ENCODE assay signal across 8 cellular contexts in genomic region chr6:144585217-144585814, GRCh38.
DNase-seq lines count a peak whose midpoint lies in the region; ATAC-seq, FAIRE-seq and TF ChIP-seq lines count a peak whose summit lies in the region.

No MANE protein-coding gene starts in this region.

- intact Hi-C loops in esophagus muscularis mucosa (cut with DNase I) = loop anchor here (10.0 kb wide), 2 partner anchors 349 to 439 kb away; no protein-coding TSS in a partner anchor
- intact Hi-C loops in pancreas (cut with DNase I) = loop anchor here in 1 of 3 donors (10.0 kb wide), 2 partner anchors 349 to 449 kb away; no protein-coding TSS in a partner anchor

- H3K9me3 ChIP-seq in DOHH2 (ENCODE audit: control insufficient read depth, insufficient read depth, low read length) (no peaks in the 10 kb centered on the region), esophagus muscularis mucosa (no peaks in the 10 kb centered on the region), pancreas (no peaks in the 10 kb centered on the region)

- TF ChIP-seq EP300 in esophagus muscularis mucosa (IDR thresholded peaks at IDR 0.05) = no peak

- H3K36me3 ChIP-seq in DOHH2 (ENCODE audit: control insufficient read depth, low read length) = no peaks in the 10 kb centered on the region
- H3K36me3 ChIP-seq in esophagus muscularis mucosa = no peaks in the 10 kb centered on the region
- H3K36me3 ChIP-seq in pancreas = no peaks in the 10 kb centered on the region

- H3K27ac Mint-ChIP-seq in activated naive CD4-positive, alpha-beta T cell treated with anti-CD3 and anti-CD28 coated beads, Interleukin-2, amount 50 U/mL, for 72 hours = no peak overlapping the region
- no peak overlapping the region for H3K27ac Mint-ChIP-seq in activated T-cell treated with anti-CD3 and anti-CD28 coated beads, Interleukin-2, amount 50 U/mL, for 24 hours

- no peaks in the 10 kb centered on the region for H3K27me3 Mint-ChIP-seq in activated T-cell treated with anti-CD3 and anti-CD28 coated beads, Interleukin-2, amount 50 U/mL, for 24 hours

- no peak for TF ChIP-seq POLR2A in esophagus muscularis mucosa (IDR thresholded peaks at IDR 0.05; ENCODE audit: low read depth)

- H3K9me3 Mint-ChIP-seq in activated naive CD4-positive, alpha-beta T cell treated with anti-CD3 and anti-CD28 coated beads, Interleukin-2, amount 50 U/mL, for 72 hours = no peaks in the 10 kb centered on the region
- no peaks in the 10 kb centered on the region for H3K9me3 Mint-ChIP-seq in activated T-cell treated with anti-CD3 and anti-CD28 coated beads, Interleukin-2, amount 50 U/mL, for 24 hours

- ATAC-seq in pancreas = peak; percentile 63 to 80 (median 76)
- ATAC-seq in activated naive CD4-positive, alpha-beta T cell treated with anti-CD3 and anti-CD28 coated beads, Interleukin-2, amount 50 U/mL, for 72 hours = no peak

- H3K27ac ChIP-seq in DOHH2 (ENCODE audit: low read depth, low read length) (no peak overlapping the region), esophagus muscularis mucosa (replicated peaks in 1 of 4) (peak overlapping the region in 1 of 4 donors; percentile 12), pancreas (no peak overlapping the region)

- TF ChIP-seq CTCF in DOHH2 (IDR thresholded peaks at IDR 0.05; ENCODE audit: low read depth, low read length, poor library complexity, severe bottlenecking) (peak; percentile 70), esophagus muscularis mucosa (IDR thresholded peaks at IDR 0.05) (peak; percentile 67 to 74 (median 73)), pancreas (IDR thresholded peaks at IDR 0.05) (peak in 3 of 4 donors; percentile 33 to 48 (median 47))

- no peaks in the 10 kb centered on the region for H3K79me2 ChIP-seq in DOHH2 (ENCODE audit: control insufficient read depth, low read length)

- peaks cover 49% of the 10 kb centered on the region for H3K4me1 Mint-ChIP-seq in activated T-cell treated with anti-CD3 and anti-CD28 coated beads, Interleukin-2, amount 50 U/mL, for 24 hours (ENCODE audit: low read depth)

- H3K4me1 ChIP-seq in DOHH2 (ENCODE audit: control insufficient read depth, low read length) (peaks cover 16% of the 10 kb centered on the region), esophagus muscularis mucosa (peaks cover 24 to 49% (median 31%) of the 10 kb centered on the region in 4 donors), pancreas (peaks cover 3 to 21% (median 10%) of the 10 kb centered on the region in 3 donors)

- H4K20me1 ChIP-seq in DOHH2 (ENCODE audit: control insufficient read depth, insufficient read depth, low read depth, low read length) = peaks cover 8% of the 10 kb centered on the region; the same call in 1 of the 2 replicates

- H3F3A ChIP-seq in DOHH2 (ENCODE audit: control insufficient read depth, insufficient read depth) = peaks cover 2% of the 10 kb centered on the region; the same call in 1 of the 2 replicates

- H3K4me2 ChIP-seq in DOHH2 (ENCODE audit: low read length) = no peak overlapping the region

- DNase-seq in Kasumi-1 (lab: John Stamatoyannopoulos, UW) (peak; percentile 72 to 73), RPMI8226 (peak; percentile 14), esophagus muscularis mucosa (ENCODE audit: extremely low spot score) (no peak), pancreas (no peak)
- DNase-seq in activated naive CD4-positive, alpha-beta T cell treated with anti-CD3 and anti-CD28 coated beads, Interleukin-2, amount 50 U/mL, for 72 hours (ENCODE audit: low spot score in 2 of 2) = no peak
- DNase-seq in activated T-cell treated with anti-CD3 and anti-CD28 coated beads, Interleukin-2, amount 50 U/mL, for 24 hours = no peak
- DNase-seq in stimulated activated CD4-positive, alpha-beta T cell treated with anti-CD3 and anti-CD28 coated beads, Interleukin-15, amount 100 ng/mL, for 24 hours = no peak

- FAIRE-seq in pancreas (lab: Jason Lieb, UNC) = peak; percentile 89

- peaks cover 43% of the 10 kb centered on the region for H3K27me3 ChIP-seq in DOHH2 (ENCODE audit: control insufficient read depth, low read length)
- H3K27me3 ChIP-seq in esophagus muscularis mucosa = no peaks in the 10 kb centered on the region
- H3K27me3 ChIP-seq in pancreas = no peaks in the 10 kb centered on the region

- WGBS in esophagus muscularis mucosa = 29% methylated on average over 3 of the region's 3 CpGs
- WGBS in pancreas, 2 donors = 16 to 17% methylated on average over 3 of the region's 3 CpGs

- H3K9me2 ChIP-seq in DOHH2 (replicated peaks; ENCODE audit: control insufficient read depth, low read length) = no peaks in the 10 kb centered on the region

- H3K4me3 ChIP-seq in DOHH2 (ENCODE audit: low read length) = no peak overlapping the region
- peak overlapping the region in 2 of 4 donors; percentile 47 to 48 for H3K4me3 ChIP-seq in esophagus muscularis mucosa
- H3K4me3 ChIP-seq in pancreas = no peak overlapping the region

- peaks cover 0 to 7% of the 10 kb centered on the region in 2 donors for H3K36me3 Mint-ChIP-seq in activated naive CD4-positive, alpha-beta T cell treated with anti-CD3 and anti-CD28 coated beads, Interleukin-2, amount 50 U/mL, for 72 hours
- peaks cover 8% of the 10 kb centered on the region for H3K36me3 Mint-ChIP-seq in activated T-cell treated with anti-CD3 and anti-CD28 coated beads, Interleukin-2, amount 50 U/mL, for 24 hours (ENCODE audit: low read depth)

- H3K4me3 Mint-ChIP-seq in activated T-cell treated with anti-CD3 and anti-CD28 coated beads, Interleukin-2, amount 50 U/mL, for 24 hours = no peak overlapping the region

Comparison
In these comparisons a context has a peak if more than half of its experiments do, and no peak if none do; other contexts are left out.
1. DNase-seq: peak in Kasumi-1 (2 of 2) and RPMI8226 (single experiment); none in esophagus muscularis mucosa (single experiment), pancreas (0 of 6), activated naive CD4-positive, alpha-beta T cell treated with anti-CD3 and anti-CD28 coated beads, Interleukin-2, amount 50 U/mL, for 72 hours (0 of 2), activated T-cell treated with anti-CD3 and anti-CD28 coated beads, Interleukin-2, amount 50 U/mL, for 24 hours (single experiment) and stimulated activated CD4-positive, alpha-beta T cell treated with anti-CD3 and anti-CD28 coated beads, Interleukin-15, amount 100 ng/mL, for 24 hours (single experiment).
2. ATAC-seq: peak in pancreas (4 of 4); none in activated naive CD4-positive, alpha-beta T cell treated with anti-CD3 and anti-CD28 coated beads, Interleukin-2, amount 50 U/mL, for 72 hours (0 of 2).
3. Peak in every context shown above with its lines, with median percentiles within 50 percentile points of each other: CTCF ChIP-seq.